In the genomic region with DNA sequence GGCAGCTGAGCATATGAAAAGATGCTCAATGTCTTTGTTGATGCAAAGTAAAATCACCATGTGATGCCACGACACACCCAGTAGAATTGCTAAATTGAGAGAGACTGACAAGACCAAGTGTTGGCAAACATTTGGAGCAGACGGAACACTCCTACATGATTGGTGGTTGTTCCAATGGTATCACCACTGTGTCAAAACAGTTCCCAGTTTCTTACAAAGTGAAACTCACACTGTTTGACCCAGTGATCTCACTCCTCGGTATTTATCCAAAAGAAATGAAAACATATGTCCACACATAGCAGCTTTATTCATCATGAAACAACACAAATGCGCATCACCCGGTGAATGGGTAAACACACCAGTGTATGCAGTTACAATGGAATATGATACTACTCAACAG, we compare ENCODE assay signal across 29 cellular contexts.
A peak's percentile ranks its signal among the peaks of the same experiment; 100 is the strongest.
DNase-seq lines count a peak whose midpoint lies in the region; ATAC-seq and TF ChIP-seq lines count a peak whose summit lies in the region.
"Had no signal": no experiment of that assay in that cellular context is flagged by ENCODE, and none has a peak within 500 bp of the region (broad histone marks: within the 10 kb centered on the region; RNA-seq: fewer than 3 reads in every experiment).

No MANE protein-coding gene starts in this region.

- H3K79me2 ChIP-seq in PC-9 (ENCODE audit: low read depth), result peaks cover 5% of the 10 kb centered on the region; the same call in 1 of the 2 replicates

- H2AFZ ChIP-seq in PC-9, result no peak overlapping the region

- no TSS peak for BruUV-seq in PC-9 (replicated peaks; lab: Mats Ljungman, UMichigan)

- H3K27me3 ChIP-seq in PC-9 (ENCODE audit: insufficient read depth, low read depth) (no peaks in the 10 kb centered on the region), stomach smooth muscle (ENCODE audit: control insufficient read depth in 1 of 2, insufficient read depth in 2 of 2, low read length in 2 of 2) (no peaks in the 10 kb centered on the region)
- H3K27me3 ChIP-seq: ascending aorta, esophagus muscularis mucosa had no signal

- ATAC-seq in HG02763 (IDR thresholded peaks at IDR 0.05; ENCODE audit: unreplicated experiment) (no peak), HG03280 (IDR thresholded peaks at IDR 0.05; ENCODE audit: unreplicated experiment) (no peak)
- ATAC-seq: activated CD8-positive, alpha-beta memory T cell treated with anti-CD3 and anti-CD28 coated beads, Interleukin-2, amount 10 ng/mL, durations not matched to agents 7 days and 5 days; right cardiac atrium had no signal

- CTCF ChIA-PET in PC-9 (lab: Charles Lee), result no interaction called here

- DNase-seq in EH (ENCODE audit: low read depth) (peak; percentile 33), PC-9 (no peak), fibroblast of peridontal ligament (ENCODE audit: extremely low read depth) (peak; percentile 44), GM10266 (ENCODE audit: extremely low spot score) (no peak)
- DNase-seq: activated CD4-positive, alpha-beta T cell treated with anti-CD3 and anti-CD28 coated beads, Interleukin-2, amount 50 U/mL, for 4 hours; activated CD8-positive, alpha-beta memory T cell treated with anti-CD3 and anti-CD28 coated beads, Interleukin-2, amount 10 ng/mL, durations not matched to agents 7 days and 5 days; activated gamma-delta T cell treated with Interleukin-2 at 50 U/mL for 16 hours; activated naive CD8-positive, alpha-beta T cell treated with anti-CD3 and anti-CD28 coated beads, Interleukin-2, amount 10 ng/mL, durations not matched to agents 7 days and 5 days; activated T-cell treated with anti-CD3 and anti-CD28 coated beads, Interleukin-2, amount 50 U/mL, for 48 hours; central memory CD4-positive, alpha-beta T cell; COR-L47; immature natural killer cell; KG1; left cardiac atrium; MM.1S; NCI-H1105 treated with DMSO at 0.1 percent for 48 hours; NCI-H187 treated with DMSO at 0.1 percent for 48 hours; NCI-H2171; OCI-M1; right cardiac atrium; stimulated activated CD8-positive, alpha-beta memory T cell treated with anti-CD3 and anti-CD28 coated beads, Interleukin-4, amount 100 ng/mL, for 48 hours; T-helper 2 cell had no signal

- H3K9ac ChIP-seq in stomach smooth muscle (ENCODE audit: low read length in 2 of 2), result no peak overlapping the region

- H3K27ac ChIP-seq in PC-9 (peak overlapping the region; percentile 99), stomach smooth muscle (ENCODE audit: low read length) (peak overlapping the region; percentile 70)
- H3K27ac ChIP-seq: C4-2B had no signal

- peaks cover 63% of the 10 kb centered on the region for H3K4me1 ChIP-seq in PC-9 (replicated peaks; ENCODE audit: insufficient read depth)
- H3K4me1 ChIP-seq in stomach smooth muscle (ENCODE audit: control insufficient read depth, insufficient read depth, low read length), result peaks cover 17% of the 10 kb centered on the region

- intact Hi-C loops in PC-9 (cut with micrococcal nuclease; ENCODE audit: unreplicated experiment), result loop anchor here (5.0 kb wide), 2 partner anchors 42 to 132 kb away; no protein-coding TSS in a partner anchor

- no peaks in the 10 kb centered on the region; the same call in 1 of the 2 replicates for H3K9me2 ChIP-seq in PC-9 (ENCODE audit: insufficient read depth)

- no peaks in the 10 kb centered on the region for H4K20me1 ChIP-seq in PC-9 (ENCODE audit: insufficient read depth)

- H3K36me3 ChIP-seq in PC-9 (ENCODE audit: low read depth), result no peaks in the 10 kb centered on the region
- no peaks in the 10 kb centered on the region for H3K36me3 ChIP-seq in stomach smooth muscle (ENCODE audit: control insufficient read depth in 2 of 2, insufficient read depth in 2 of 2, low read length in 2 of 2)
- H3K36me3 ChIP-seq: ascending aorta, esophagus muscularis mucosa, thoracic aorta had no signal

- POLR2A ChIA-PET in PC-9 (lab: Charles Lee; ENCODE audit: unreplicated experiment), result interaction anchor here (0.5 kb wide), 1 partner anchor 448 kb away, joined by 3 read pairs; no protein-coding TSS in a partner anchor

- peaks cover 50% of the 10 kb centered on the region for H3F3A ChIP-seq in PC-9 (ENCODE audit: insufficient read depth, low read depth)

- no peak for TF ChIP-seq CTCF in PC-9 (conservative IDR thresholded peaks at IDR 0.05)
- no peak for TF ChIP-seq CTCF in GM10266 (IDR thresholded peaks at IDR 0.05; ENCODE audit: control insufficient read depth, insufficient read depth, low read depth, missing control alignments)

- H3K4me3 ChIP-seq in PC-9 (no peak overlapping the region), stomach smooth muscle (ENCODE audit: low read length in 2 of 2) (no peak overlapping the region)
- H3K4me3 ChIP-seq: ascending aorta, esophagus muscularis mucosa, thoracic aorta had no signal

- H3K4me2 ChIP-seq in PC-9, result peak overlapping the region; percentile 91

- H3K9me3 ChIP-seq in PC-9 (ENCODE audit: insufficient read depth, low read depth) (no peaks in the 10 kb centered on the region), stomach smooth muscle (ENCODE audit: control insufficient read depth in 2 of 2, low read length in 2 of 2) (peaks cover 4 to 6% of the 10 kb centered on the region in 2 donors)
- H3K9me3 ChIP-seq: ascending aorta, thoracic aorta had no signal

Comparison
In these comparisons a context has a peak if more than half of its experiments do, and no peak if none do; other contexts are left out.
1. DNase-seq: peak in EH (single experiment) and fibroblast of peridontal ligament (single experiment); none in PC-9 (0 of 2) and GM10266 (single experiment).